Comparison of ENCODE assay signal across 8 cellular contexts in the genomic region with DNA sequence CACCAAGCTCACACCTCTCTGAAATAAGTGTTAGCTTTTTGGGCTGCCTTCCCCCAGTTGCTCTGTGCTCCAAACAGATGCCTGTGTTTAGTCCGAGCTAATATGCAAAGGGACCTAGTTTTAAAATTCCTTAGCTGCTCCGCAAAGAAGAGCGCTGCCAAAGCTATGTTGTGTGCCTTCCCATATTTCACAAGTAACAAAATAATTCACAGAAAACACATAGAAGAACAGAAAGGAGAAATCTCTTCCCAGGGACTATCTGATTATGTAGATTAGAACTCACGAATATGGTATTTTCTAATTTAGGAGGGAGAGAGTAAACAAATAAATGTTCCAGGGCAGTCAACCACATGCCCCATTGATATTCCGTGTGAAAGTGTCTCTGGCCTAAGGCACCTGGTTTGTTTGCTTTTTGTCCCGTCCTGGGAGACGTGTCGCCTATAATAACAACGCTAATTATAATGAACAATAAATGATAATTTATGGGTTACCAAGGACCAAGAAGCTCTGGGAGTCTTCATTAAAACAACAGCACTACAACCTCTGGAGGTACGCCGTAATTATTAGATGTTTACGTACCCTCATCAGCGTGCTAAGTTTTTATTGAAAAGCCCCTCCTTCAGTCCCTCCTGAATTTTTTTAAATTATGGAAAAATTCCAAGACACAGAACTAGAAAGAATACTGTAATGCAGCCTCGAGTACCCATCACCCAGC. TPM values are rescaled to one million over a fixed set of nuclear protein-coding genes. Genes with fewer than 3 reads are reported as not detected.
A peak's percentile ranks its signal among the peaks of the same experiment; 100 is the strongest.
DNase-seq lines count a peak whose midpoint lies in the region; ATAC-seq and TF ChIP-seq lines count a peak whose summit lies in the region.

No MANE protein-coding gene starts in this region.

- peak overlapping the region; percentile 93 for H3K4me3 Mint-ChIP-seq in activated CD8-positive, alpha-beta memory T cell treated with anti-CD3 and anti-CD28 coated beads, Interleukin-2, amount 10 ng/mL, durations not matched to agents 7 days and 5 days
- H3K4me3 Mint-ChIP-seq in activated CD4-positive, alpha-beta memory T cell treated with anti-CD3 and anti-CD28 coated beads, Interleukin-2, amount 10 ng/mL, durations not matched to agents 7 days and 5 days, result peak overlapping the region; percentile 98

- no peak for TF ChIP-seq CTCF in suprapubic skin (IDR thresholded peaks at IDR 0.05)

- no peaks in the 10 kb centered on the region for H3K27me3 ChIP-seq in suprapubic skin

- no peaks in the 10 kb centered on the region for H3K9me3 Mint-ChIP-seq in activated CD8-positive, alpha-beta memory T cell treated with anti-CD3 and anti-CD28 coated beads, Interleukin-2, amount 10 ng/mL, durations not matched to agents 7 days and 5 days (ENCODE audit: low read depth)
- H3K9me3 Mint-ChIP-seq in activated CD4-positive, alpha-beta memory T cell treated with anti-CD3 and anti-CD28 coated beads, Interleukin-2, amount 10 ng/mL, durations not matched to agents 7 days and 5 days, result no peaks in the 10 kb centered on the region

- H3K27ac Mint-ChIP-seq in activated CD8-positive, alpha-beta memory T cell treated with anti-CD3 and anti-CD28 coated beads, Interleukin-2, amount 10 ng/mL, durations not matched to agents 7 days and 5 days, result peak overlapping the region; percentile 28
- H3K27ac Mint-ChIP-seq in activated CD4-positive, alpha-beta memory T cell treated with anti-CD3 and anti-CD28 coated beads, Interleukin-2, amount 10 ng/mL, durations not matched to agents 7 days and 5 days, result peak overlapping the region; percentile 90

- CTCF ChIA-PET in activated CD8-positive, alpha-beta memory T cell treated with anti-CD3 and anti-CD28 coated beads, Interleukin-2, amount 10 ng/mL, durations not matched to agents 7 days and 5 days (lab: Charles Lee), result interaction anchor here (0.8 to 2.6 kb wide), 6 partner anchors 18 to 103 kb away, joined by 3 to 9 read pairs (median 5); no protein-coding TSS in a partner anchor
- CTCF ChIA-PET in activated CD4-positive, alpha-beta memory T cell treated with anti-CD3 and anti-CD28 coated beads, Interleukin-2, amount 10 ng/mL, durations not matched to agents 7 days and 5 days (lab: Charles Lee), result interaction anchor here (0.6 to 2.8 kb wide), 3 partner anchors 47 to 84 kb away, joined by 7 to 12 read pairs (median 9); no protein-coding TSS in a partner anchor

- peaks cover 24% of the 10 kb centered on the region for H3K4me1 Mint-ChIP-seq in activated CD8-positive, alpha-beta memory T cell treated with anti-CD3 and anti-CD28 coated beads, Interleukin-2, amount 10 ng/mL, durations not matched to agents 7 days and 5 days
- peaks cover 43% of the 10 kb centered on the region for H3K4me1 Mint-ChIP-seq in activated CD4-positive, alpha-beta memory T cell treated with anti-CD3 and anti-CD28 coated beads, Interleukin-2, amount 10 ng/mL, durations not matched to agents 7 days and 5 days

- ATAC-seq in activated CD8-positive, alpha-beta memory T cell treated with anti-CD3 and anti-CD28 coated beads, Interleukin-2, amount 10 ng/mL, durations not matched to agents 7 days and 5 days, result no peak

- POLR2A ChIA-PET in activated CD4-positive, alpha-beta memory T cell treated with anti-CD3 and anti-CD28 coated beads, Interleukin-2, amount 10 ng/mL, durations not matched to agents 7 days and 5 days (lab: Charles Lee), result interaction anchor here (0.6 to 7.1 kb wide), 11 partner anchors 8 to 79 kb away, joined by 3 to 79 read pairs (median 4); partner anchors contain the start of gene CCNI

- H3K9me3 ChIP-seq in suprapubic skin, result no peaks in the 10 kb centered on the region

- TF ChIP-seq EP300 in suprapubic skin (IDR thresholded peaks at IDR 0.05), result no peak

- H3K4me3 ChIP-seq in suprapubic skin, result peak overlapping the region; percentile 98

- H3K36me3 Mint-ChIP-seq in activated CD8-positive, alpha-beta memory T cell treated with anti-CD3 and anti-CD28 coated beads, Interleukin-2, amount 10 ng/mL, durations not matched to agents 7 days and 5 days, result peaks cover 9% of the 10 kb centered on the region
- peaks cover 33% of the 10 kb centered on the region for H3K36me3 Mint-ChIP-seq in activated CD4-positive, alpha-beta memory T cell treated with anti-CD3 and anti-CD28 coated beads, Interleukin-2, amount 10 ng/mL, durations not matched to agents 7 days and 5 days (ENCODE audit: low read depth)

- WGBS in suprapubic skin, result 37% methylated on average over 14 of the region's 14 CpGs

- peaks cover 3% of the 10 kb centered on the region for H3K36me3 ChIP-seq in suprapubic skin

- no peak for TF ChIP-seq POLR2A in suprapubic skin (IDR thresholded peaks at IDR 0.05)

- H3K4me1 ChIP-seq in suprapubic skin, result peaks cover 43% of the 10 kb centered on the region

- no peak for DNase-seq in activated CD8-positive, alpha-beta memory T cell treated with anti-CD3 and anti-CD28 coated beads, Interleukin-2, amount 10 ng/mL, durations not matched to agents 7 days and 5 days
- no peak for DNase-seq in activated CD8-positive, alpha-beta memory T cell treated with anti-CD3 and anti-CD28 coated beads for 24 hours
- DNase-seq in activated CD4-positive, alpha-beta memory T cell treated with anti-CD3 and anti-CD28 coated beads, Interleukin-2, amount 10 ng/mL, durations not matched to agents 7 days and 5 days, result no peak
- DNase-seq in inferior parietal cortex (ENCODE audit: extremely low spot score) (peak; percentile 52), suprapubic skin (ENCODE audit: low spot score in 2 of 2) (no peak), HPDE6-E6E7 (ENCODE audit: extremely low spot score) (no peak), MV-4-11 (lab: John Stamatoyannopoulos, UW) (no peak), SW480 (ENCODE audit: low spot score) (no peak)

- peak overlapping the region; percentile 94 for H3K27ac ChIP-seq in suprapubic skin

- peaks cover 4% of the 10 kb centered on the region for H3K27me3 Mint-ChIP-seq in activated CD8-positive, alpha-beta memory T cell treated with anti-CD3 and anti-CD28 coated beads, Interleukin-2, amount 10 ng/mL, durations not matched to agents 7 days and 5 days
- no peaks in the 10 kb centered on the region for H3K27me3 Mint-ChIP-seq in activated CD4-positive, alpha-beta memory T cell treated with anti-CD3 and anti-CD28 coated beads, Interleukin-2, amount 10 ng/mL, durations not matched to agents 7 days and 5 days

RNA-seq across cellular contexts. Expression of gene CCNG2, which starts 1.2 kb away (rescaled TPM):
- 10 to 100 TPM; 20.8 to 21.6 TPM for total RNA-seq in activated CD8-positive, alpha-beta memory T cell treated with anti-CD3 and anti-CD28 coated beads, Interleukin-2, amount 10 ng/mL, durations not matched to agents 7 days and 5 days
- total RNA-seq in activated CD4-positive, alpha-beta memory T cell treated with anti-CD3 and anti-CD28 coated beads, Interleukin-2, amount 10 ng/mL, durations not matched to agents 7 days and 5 days, result 10 to 100 TPM; 48.7 to 50.4 TPM
- total RNA-seq in suprapubic skin, result 10 to 100 TPM; 24.0 to 91.8 (median 45.8) TPM
